In genomic region chr6:106642476-106642875, GRCh38 we compare ENCODE assay signal across 23 cellular contexts.
"Had no signal": no experiment of that assay in that cellular context is flagged by ENCODE, and none has a peak within 500 bp of the region (broad histone marks: within the 10 kb centered on the region; RNA-seq: fewer than 3 reads in every experiment).

No MANE protein-coding gene starts in this region.

- DNase-seq: activated CD4-positive, alpha-beta T cell treated with anti-CD3 and anti-CD28 coated beads, Interleukin-2, amount 50 U/mL, for 48 hours; activated naive CD4-positive, alpha-beta T cell; activated naive CD8-positive, alpha-beta T cell treated with anti-CD3 and anti-CD28 coated beads for 36 hours; activated T-cell treated with anti-CD3 and anti-CD28 coated beads for 4 hours; cerebellar nuclear complex; effector CD8-positive, alpha-beta T cell; esophagus squamous epithelium; glutamatergic neuron; hippocampal formation; left cardiac atrium; mesenchymal stem cell; naive thymus-derived CD4-positive, alpha-beta T cell; ovary; psoas muscle; right cardiac atrium; small intestine; stimulated activated CD4-positive, alpha-beta T cell treated with anti-CD3 and anti-CD28 coated beads, Interleukin-15, amount 100 ng/mL, for 24 hours; stimulated activated CD4-positive, alpha-beta T cell treated with anti-CD3 and anti-CD28 coated beads, Interleukin-2, amount 100 ng/mL, for 48 hours; SW 1271; T-helper 2 cell; thyroid gland; WERI-Rb-1 had no signal

- H3K27ac ChIP-seq: esophagus squamous epithelium, ovary, psoas muscle, thyroid gland, WERI-Rb-1 had no signal

- H3K27me3 ChIP-seq: esophagus squamous epithelium, ovary, thyroid gland had no signal

- H3K27me3 Mint-ChIP-seq: activated naive CD8-positive, alpha-beta T cell treated with anti-CD3 and anti-CD28 coated beads for 36 hours; activated T-helper 17 cell treated with anti-CD3 and anti-CD28 coated beads, Interleukin-2, amount 50 U/mL, for 72 hours; naive thymus-derived CD4-positive, alpha-beta T cell had no signal

- H3K4me3 Mint-ChIP-seq: activated naive CD8-positive, alpha-beta T cell treated with anti-CD3 and anti-CD28 coated beads for 36 hours; activated T-helper 17 cell treated with anti-CD3 and anti-CD28 coated beads, Interleukin-2, amount 50 U/mL, for 72 hours; naive thymus-derived CD4-positive, alpha-beta T cell had no signal

- ATAC-seq: activated T-helper 17 cell treated with anti-CD3 and anti-CD28 coated beads, Interleukin-2, amount 50 U/mL, for 72 hours; left cardiac atrium; naive thymus-derived CD4-positive, alpha-beta T cell; right cardiac atrium had no signal

- H3K27ac Mint-ChIP-seq: activated naive CD8-positive, alpha-beta T cell treated with anti-CD3 and anti-CD28 coated beads for 36 hours; activated T-helper 17 cell treated with anti-CD3 and anti-CD28 coated beads, Interleukin-2, amount 50 U/mL, for 72 hours; naive thymus-derived CD4-positive, alpha-beta T cell had no signal

- H3K9me3 Mint-ChIP-seq: activated naive CD8-positive, alpha-beta T cell treated with anti-CD3 and anti-CD28 coated beads for 36 hours; activated T-helper 17 cell treated with anti-CD3 and anti-CD28 coated beads, Interleukin-2, amount 50 U/mL, for 72 hours; naive thymus-derived CD4-positive, alpha-beta T cell had no signal

- H3K36me3 ChIP-seq: ovary had no signal

- H3K4me3 ChIP-seq: esophagus squamous epithelium, ovary, psoas muscle, thyroid gland had no signal

- H3K9me3 ChIP-seq: esophagus squamous epithelium, ovary, psoas muscle, thyroid gland had no signal

- H3K4me1 ChIP-seq: esophagus squamous epithelium, psoas muscle, thyroid gland had no signal
